In the genomic region with DNA sequence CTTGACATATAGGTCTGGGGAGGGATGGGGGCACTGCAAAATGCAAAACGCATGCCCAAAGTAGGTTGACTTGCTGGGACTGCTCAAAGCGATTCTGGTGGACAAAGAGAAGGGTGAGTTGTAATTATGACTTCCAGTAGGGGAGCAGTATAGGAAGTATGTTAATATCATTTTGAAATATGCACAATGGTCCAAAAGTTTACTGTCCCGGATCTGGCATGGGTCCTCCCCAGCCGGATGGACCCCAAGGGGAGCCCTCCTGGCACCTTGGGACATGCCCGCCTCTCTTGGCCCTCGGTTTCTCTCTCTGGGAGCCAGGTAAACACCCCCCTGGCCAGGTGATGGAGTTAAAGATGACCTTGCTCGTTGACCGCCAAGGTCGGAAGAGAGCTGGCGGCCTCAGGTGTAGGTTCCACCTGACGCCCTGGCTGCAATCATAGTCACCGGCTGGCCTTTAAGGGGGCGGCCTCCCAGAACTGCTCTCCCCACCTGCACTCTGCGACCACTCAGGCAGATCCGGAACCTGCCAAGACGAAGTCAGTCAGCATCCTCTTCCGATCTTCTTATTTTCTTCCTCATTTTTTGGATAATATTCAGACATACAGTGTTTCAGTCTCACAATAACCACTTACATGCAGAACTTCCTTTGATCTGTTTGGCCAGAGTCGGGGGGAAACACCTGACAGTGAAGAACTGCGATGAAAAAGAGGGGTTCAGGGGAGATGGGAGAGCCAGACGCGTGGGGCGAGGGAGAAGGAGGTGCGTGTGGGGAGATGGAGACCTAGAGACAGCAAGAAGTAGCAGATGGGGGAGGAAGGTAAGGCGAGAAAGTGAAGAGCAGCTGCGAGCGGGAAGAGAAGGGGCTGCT, we compare ENCODE assay signal across 13 cellular contexts.
DNase-seq lines count a peak whose midpoint lies in the region; ATAC-seq and TF ChIP-seq lines count a peak whose summit lies in the region.
"Had no signal": no experiment of that assay in that cellular context is flagged by ENCODE, and none has a peak within 500 bp of the region (broad histone marks: within the 10 kb centered on the region; RNA-seq: fewer than 3 reads in every experiment).

No MANE protein-coding gene starts in this region.

- no peak overlapping the region for H3K27ac Mint-ChIP-seq in stimulated activated naive B cell treated with anti-CD40 and anti-IgM and Interleukin-4, amounts not matched to agents 10 μg/mL and 1 μg/mL and 100 μg/mL, for 72 hours
- no peak overlapping the region for H3K27ac Mint-ChIP-seq in naive thymus-derived CD8-positive, alpha-beta T cell
- H3K27ac Mint-ChIP-seq: activated naive CD4-positive, alpha-beta T cell treated with anti-CD3 and anti-CD28 coated beads, Interleukin-2, amount 10 ng/mL, durations not matched to agents 7 days and 5 days; stimulated activated memory B cell treated with anti-CD40 and anti-IgM and Interleukin-4, amounts not matched to agents 10 μg/mL and 1 μg/mL and 100 μg/mL, for 72 hours had no signal

- no peak overlapping the region for H3K4me3 Mint-ChIP-seq in stimulated activated naive B cell treated with anti-CD40 and anti-IgM and Interleukin-4, amounts not matched to agents 10 μg/mL and 1 μg/mL and 100 μg/mL, for 72 hours
- no peak overlapping the region for H3K4me3 Mint-ChIP-seq in naive thymus-derived CD8-positive, alpha-beta T cell
- H3K4me3 Mint-ChIP-seq: activated naive CD4-positive, alpha-beta T cell treated with anti-CD3 and anti-CD28 coated beads, Interleukin-2, amount 10 ng/mL, durations not matched to agents 7 days and 5 days; central memory CD8-positive, alpha-beta T cell; stimulated activated memory B cell treated with anti-CD40 and anti-IgM and Interleukin-4, amounts not matched to agents 10 μg/mL and 1 μg/mL and 100 μg/mL, for 72 hours had no signal

- DNase-seq in SK-N-MC (ENCODE audit: low read depth, low spot score) (no peak), upper lobe of right lung (no peak), AG20443 (ENCODE audit: low spot score) (no peak)
- DNase-seq in stimulated activated naive B cell treated with anti-CD40 and anti-IgM and Interleukin-4, amounts not matched to agents 10 μg/mL and 1 μg/mL and 100 μg/mL, for 72 hours, result no peak
- no peak for DNase-seq in naive thymus-derived CD8-positive, alpha-beta T cell
- DNase-seq: activated naive CD4-positive, alpha-beta T cell treated with anti-CD3 and anti-CD28 coated beads, Interleukin-2, amount 10 ng/mL, durations not matched to agents 7 days and 5 days; erythroblast; stimulated activated CD4-positive, alpha-beta T cell treated with anti-CD3 and anti-CD28 coated beads, Interleukin-4, amount 100 ng/mL, for 4 hours had no signal

- intact Hi-C loops in upper lobe of right lung (cut with DNase I), result no loop called here

- no peaks in the 10 kb centered on the region for H3K36me3 ChIP-seq in SK-N-MC (ENCODE audit: insufficient read depth, low read length)
- H3K36me3 ChIP-seq in esophagus (ENCODE audit: control insufficient read depth in 2 of 2, insufficient read depth in 2 of 2, low read length in 1 of 2), result no peaks in the 10 kb centered on the region
- H3K36me3 ChIP-seq in mucosa of stomach (ENCODE audit: control insufficient read depth, insufficient read depth, low read length), result no peaks in the 10 kb centered on the region
- H3K36me3 ChIP-seq in upper lobe of right lung, result no peaks in the 10 kb centered on the region
- H3K36me3 ChIP-seq: SJSA1 had no signal

- ATAC-seq in upper lobe of right lung, result no peak
- no peak for ATAC-seq in stimulated activated naive B cell treated with anti-CD40 and anti-IgM and Interleukin-4, amounts not matched to agents 10 μg/mL and 1 μg/mL and 100 μg/mL, for 72 hours (replicated peaks)
- ATAC-seq in naive thymus-derived CD8-positive, alpha-beta T cell, result no peak
- ATAC-seq: stimulated activated memory B cell treated with anti-CD40 and anti-IgM and Interleukin-4, amounts not matched to agents 10 μg/mL and 1 μg/mL and 100 μg/mL, for 72 hours had no signal

- H3K9ac ChIP-seq in SK-N-MC (ENCODE audit: insufficient read length), result no peak overlapping the region
- H3K9ac ChIP-seq in mucosa of stomach (ENCODE audit: low read length), result peak overlapping the region; percentile 88

- no peak for TF ChIP-seq CTCF in upper lobe of right lung (IDR thresholded peaks at IDR 0.05)

- peaks cover 18 to 20% of the 10 kb centered on the region in 2 donors for H3K27me3 Mint-ChIP-seq in stimulated activated naive B cell treated with anti-CD40 and anti-IgM and Interleukin-4, amounts not matched to agents 10 μg/mL and 1 μg/mL and 100 μg/mL, for 72 hours
- peaks cover 16 to 39% (median 24%) of the 10 kb centered on the region in 5 donors for H3K27me3 Mint-ChIP-seq in naive thymus-derived CD8-positive, alpha-beta T cell

- peaks cover 5 to 7% of the 10 kb centered on the region in 2 donors for H3K4me1 Mint-ChIP-seq in stimulated activated naive B cell treated with anti-CD40 and anti-IgM and Interleukin-4, amounts not matched to agents 10 μg/mL and 1 μg/mL and 100 μg/mL, for 72 hours
- peaks cover 0 to 6% (median 3%) of the 10 kb centered on the region in 4 donors for H3K4me1 Mint-ChIP-seq in naive thymus-derived CD8-positive, alpha-beta T cell
- H3K4me1 Mint-ChIP-seq: activated naive CD4-positive, alpha-beta T cell treated with anti-CD3 and anti-CD28 coated beads, Interleukin-2, amount 10 ng/mL, durations not matched to agents 7 days and 5 days; central memory CD8-positive, alpha-beta T cell; stimulated activated memory B cell treated with anti-CD40 and anti-IgM and Interleukin-4, amounts not matched to agents 10 μg/mL and 1 μg/mL and 100 μg/mL, for 72 hours had no signal

- H3K9me3 ChIP-seq in SK-N-MC (ENCODE audit: low read depth, low read length) (no peaks in the 10 kb centered on the region), esophagus (ENCODE audit: control insufficient read depth in 2 of 2, insufficient read depth in 1 of 2, low read depth in 1 of 2, low read length in 1 of 2) (no peaks in the 10 kb centered on the region), mucosa of stomach (ENCODE audit: control insufficient read depth, low read length) (no peaks in the 10 kb centered on the region), upper lobe of right lung (no peaks in the 10 kb centered on the region)
- H3K9me3 ChIP-seq: SJSA1 had no signal

- H3K27me3 ChIP-seq in esophagus (ENCODE audit: control insufficient read depth in 1 of 2, insufficient read depth in 2 of 2, low read length in 2 of 2) (no peaks in the 10 kb centered on the region), mucosa of stomach (ENCODE audit: control insufficient read depth, insufficient read depth, low read length) (peaks cover 16% of the 10 kb centered on the region), upper lobe of right lung (peaks cover 75% of the 10 kb centered on the region)

- no peak overlapping the region; the same call in 1 of the 2 replicates for H3K27ac ChIP-seq in SK-N-MC
- peak overlapping the region; percentile 60 to 90 for H3K27ac ChIP-seq in esophagus (ENCODE audit: low read depth in 2 of 2, low read length in 1 of 2)
- H3K27ac ChIP-seq in upper lobe of right lung, result peak overlapping the region; percentile 90
- H3K27ac ChIP-seq: SJSA1 had no signal

- H3K4me3 ChIP-seq in SK-N-MC, result peak overlapping the region; percentile 46; the same call in 1 of the 2 replicates
- H3K4me3 ChIP-seq in esophagus (ENCODE audit: low read depth in 1 of 2, low read length in 2 of 2), result no peak overlapping the region
- no peak overlapping the region for H3K4me3 ChIP-seq in mucosa of stomach (ENCODE audit: low read length)
- H3K4me3 ChIP-seq in upper lobe of right lung, result peak overlapping the region; percentile 44
- H3K4me3 ChIP-seq: SJSA1 had no signal

- POLR2A ChIA-PET in naive thymus-derived CD8-positive, alpha-beta T cell (lab: Charles Lee), result no interaction called here

- H3K4me1 ChIP-seq in esophagus (ENCODE audit: control insufficient read depth in 2 of 2, insufficient read depth in 2 of 2, low read length in 1 of 2) (no peaks in the 10 kb centered on the region), mucosa of stomach (ENCODE audit: control insufficient read depth, insufficient read depth, low read length) (peaks cover 23% of the 10 kb centered on the region), upper lobe of right lung (no peaks in the 10 kb centered on the region)
- H3K4me1 ChIP-seq: SJSA1 had no signal

- peaks cover 0 to 2% of the 10 kb centered on the region in 2 donors for H3K36me3 Mint-ChIP-seq in stimulated activated naive B cell treated with anti-CD40 and anti-IgM and Interleukin-4, amounts not matched to agents 10 μg/mL and 1 μg/mL and 100 μg/mL, for 72 hours
- H3K36me3 Mint-ChIP-seq in naive thymus-derived CD8-positive, alpha-beta T cell, result peaks cover 0 to 11% (median 0%) of the 10 kb centered on the region in 3 donors
- H3K36me3 Mint-ChIP-seq: stimulated activated memory B cell treated with anti-CD40 and anti-IgM and Interleukin-4, amounts not matched to agents 10 μg/mL and 1 μg/mL and 100 μg/mL, for 72 hours had no signal

- peaks cover 0 to 3% of the 10 kb centered on the region in 2 donors for H3K9me3 Mint-ChIP-seq in stimulated activated naive B cell treated with anti-CD40 and anti-IgM and Interleukin-4, amounts not matched to agents 10 μg/mL and 1 μg/mL and 100 μg/mL, for 72 hours
- H3K9me3 Mint-ChIP-seq in naive thymus-derived CD8-positive, alpha-beta T cell, result peaks cover 0 to 12% (median 0%) of the 10 kb centered on the region in 9 donors
- H3K9me3 Mint-ChIP-seq: activated naive CD4-positive, alpha-beta T cell treated with anti-CD3 and anti-CD28 coated beads, Interleukin-2, amount 10 ng/mL, durations not matched to agents 7 days and 5 days; central memory CD8-positive, alpha-beta T cell; stimulated activated memory B cell treated with anti-CD40 and anti-IgM and Interleukin-4, amounts not matched to agents 10 μg/mL and 1 μg/mL and 100 μg/mL, for 72 hours had no signal

- 29 to 53% methylated on average over 26 of the region's 26 CpGs for WGBS in esophagus, 2 donors

Comparison
In these comparisons a context has a peak if more than half of its experiments do, and no peak if none do; other contexts are left out.
1. H3K4me3 ChIP-seq: peak in SK-N-MC (single experiment) and upper lobe of right lung (single experiment); none in esophagus (0 of 2) and mucosa of stomach (single experiment).